In the genomic region with DNA sequence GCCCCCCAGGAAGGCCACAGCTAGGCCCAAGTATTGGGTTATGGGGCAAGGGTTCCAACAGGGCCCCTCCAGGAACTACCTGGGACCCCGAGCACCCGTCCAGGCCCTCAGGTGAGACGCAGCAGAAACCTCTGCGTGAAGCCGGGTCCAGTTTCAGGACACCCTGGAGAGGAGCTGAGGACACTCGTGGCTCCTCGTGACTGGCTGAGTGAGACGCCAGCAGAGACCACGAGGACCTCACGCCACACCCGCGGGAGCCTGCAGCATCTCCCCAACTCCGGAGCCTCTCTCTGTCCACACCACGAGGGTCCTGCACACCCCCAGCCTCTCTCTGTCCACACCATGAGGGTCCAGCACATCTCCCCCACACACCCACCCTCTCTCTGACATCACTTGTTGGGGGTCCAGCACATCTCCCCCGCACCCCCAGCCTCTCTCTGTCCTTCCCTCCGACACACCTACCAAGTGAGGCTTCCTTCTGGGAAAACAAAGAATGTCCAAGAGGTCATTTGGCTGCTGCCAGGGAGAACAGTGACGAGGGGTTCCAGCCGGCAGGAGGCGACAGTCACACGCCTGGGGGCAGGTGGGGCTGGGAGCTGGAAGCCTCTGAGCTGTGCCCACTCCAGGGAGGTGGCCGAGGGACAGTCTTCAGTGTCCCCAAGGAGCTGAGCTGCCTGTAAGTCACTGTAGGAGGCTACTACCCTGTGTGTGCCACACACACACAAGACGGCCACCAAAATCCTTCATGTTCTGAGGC, we compare ENCODE assay signal across 18 cellular contexts.
"Had no signal": no experiment of that assay in that cellular context is flagged by ENCODE, and none has a peak within 500 bp of the region (broad histone marks: within the 10 kb centered on the region; RNA-seq: fewer than 3 reads in every experiment).

No MANE protein-coding gene starts in this region.

- H3K27ac ChIP-seq: brain microvascular endothelial cell, epithelial cell of prostate, ovary, thyroid gland had no signal

- H3K36me3 Mint-ChIP-seq: stimulated activated memory B cell treated with anti-CD40 and anti-IgM and Interleukin-4, amounts not matched to agents 10 μg/mL and 1 μg/mL and 100 μg/mL, for 72 hours; WTC11 had no signal

- H3K27ac Mint-ChIP-seq: activated CD8-positive, alpha-beta T cell treated with anti-CD3 and anti-CD28 coated beads for 36 hours; activated T-cell treated with anti-CD3 and anti-CD28 coated beads, Interleukin-2, amount 50 U/mL, for 72 hours; effector memory CD8-positive, alpha-beta T cell; stimulated activated memory B cell treated with anti-CD40 and anti-IgM and Interleukin-4, amounts not matched to agents 10 μg/mL and 1 μg/mL and 100 μg/mL, for 72 hours; WTC11 had no signal

- ATAC-seq: activated CD8-positive, alpha-beta T cell treated with anti-CD3 and anti-CD28 coated beads for 36 hours; activated T-cell treated with anti-CD3 and anti-CD28 coated beads, Interleukin-2, amount 50 U/mL, for 72 hours; effector memory CD8-positive, alpha-beta T cell; left colon; stimulated activated memory B cell treated with anti-CD40 and anti-IgM and Interleukin-4, amounts not matched to agents 10 μg/mL and 1 μg/mL and 100 μg/mL, for 72 hours; WTC11 had no signal

- H3K4me1 ChIP-seq: thyroid gland had no signal

- H3K27me3 Mint-ChIP-seq: activated CD8-positive, alpha-beta T cell treated with anti-CD3 and anti-CD28 coated beads for 36 hours had no signal

- H3K36me3 ChIP-seq: brain microvascular endothelial cell, ovary, thyroid gland had no signal

- H3K4me3 Mint-ChIP-seq: activated CD8-positive, alpha-beta T cell treated with anti-CD3 and anti-CD28 coated beads for 36 hours; activated T-cell treated with anti-CD3 and anti-CD28 coated beads, Interleukin-2, amount 50 U/mL, for 72 hours; effector memory CD8-positive, alpha-beta T cell; neural crest cell; stimulated activated memory B cell treated with anti-CD40 and anti-IgM and Interleukin-4, amounts not matched to agents 10 μg/mL and 1 μg/mL and 100 μg/mL, for 72 hours; WTC11 had no signal

- H3K4me3 ChIP-seq: ovary, thyroid gland had no signal

- H3K9me3 ChIP-seq: ovary, thyroid gland had no signal

- DNase-seq: activated CD4-positive, alpha-beta T cell treated with anti-CD3 and anti-CD28 coated beads for 4 hours; activated CD8-positive, alpha-beta memory T cell treated with anti-CD3 and anti-CD28 coated beads, Interleukin-2, amount 50 U/mL, for 4 hours; activated CD8-positive, alpha-beta T cell treated with anti-CD3 and anti-CD28 coated beads for 36 hours; activated naive CD4-positive, alpha-beta T cell; activated T-cell treated with anti-CD3 and anti-CD28 coated beads, Interleukin-2, amount 50 U/mL, for 72 hours; anterior cingulate cortex; brain microvascular endothelial cell; effector memory CD8-positive, alpha-beta T cell; foreskin melanocyte; left colon; stimulated activated CD4-positive, alpha-beta T cell treated with anti-CD3 and anti-CD28 coated beads, Interleukin-2, amount 100 ng/mL, for 48 hours; SW 1271; thyroid gland had no signal

- H3K27me3 ChIP-seq: brain microvascular endothelial cell, ovary, thyroid gland had no signal

- H3K4me1 Mint-ChIP-seq: stimulated activated memory B cell treated with anti-CD40 and anti-IgM and Interleukin-4, amounts not matched to agents 10 μg/mL and 1 μg/mL and 100 μg/mL, for 72 hours; WTC11 had no signal
